ENCODE assay signal across 20 cellular contexts in genomic region chr16:11313493-11314308, GRCh38. TPM values are rescaled to one million over a fixed set of nuclear protein-coding genes. Genes with fewer than 3 reads are reported as not detected.
DNase-seq lines count a peak whose midpoint lies in the region; ATAC-seq lines count a peak whose summit lies in the region.
"Had no signal": no experiment of that assay in that cellular context is flagged by ENCODE, and none has a peak within 500 bp of the region (broad histone marks: within the 10 kb centered on the region; RNA-seq: fewer than 3 reads in every experiment).

No MANE protein-coding gene starts in this region.

- H3K14ac ChIP-seq in neuronal stem cell (ENCODE audit: low read length): no peak overlapping the region

- peak overlapping the region; percentile 24 for H3K27ac Mint-ChIP-seq in T-helper 1 cell treated with Interleukin-12 subunit alpha and Interleukin-12 subunit beta and Interleukin-4 antibody, amounts not matched to agents 30 μg/mL and 1 μg/mL, for 36 hours
- peak overlapping the region; percentile 75 for H3K27ac Mint-ChIP-seq in activated naive CD8-positive, alpha-beta T cell treated with anti-CD3 and anti-CD28 coated beads, Interleukin-2, amount 10 ng/mL, durations not matched to agents 7 days and 5 days
- H3K27ac Mint-ChIP-seq: nephron progenitor cell had no signal

- H3K4me2 ChIP-seq in neuronal stem cell (ENCODE audit: insufficient read depth, low read length, poor library complexity, severe bottlenecking) (no peak overlapping the region), Karpas-422 (ENCODE audit: low read depth, low read length, poor library complexity, severe bottlenecking) (no peak overlapping the region)

- H4K91ac ChIP-seq in neuronal stem cell (ENCODE audit: low read depth, low read length, poor library complexity): no peak overlapping the region

- H3K36me3 ChIP-seq in HUES48 (ENCODE audit: control insufficient read depth, insufficient read depth, low read length) (no peaks in the 10 kb centered on the region), neuronal stem cell (replicated peaks in 1 of 2; ENCODE audit: control insufficient read depth in 2 of 2, insufficient read depth in 2 of 2, low read length in 2 of 2) (no peaks in the 10 kb centered on the region), Karpas-422 (ENCODE audit: insufficient read depth, low read length) (no peaks in the 10 kb centered on the region)
- H3K36me3 ChIP-seq: tibial nerve had no signal

- no peaks in the 10 kb centered on the region for H3K27me3 ChIP-seq in HUES48 (ENCODE audit: control insufficient read depth, insufficient read depth, low read length)
- peaks cover 0 to 4% (median 0%) of the 10 kb centered on the region in 3 experiments for H3K27me3 ChIP-seq in neuronal stem cell (ENCODE audit: control insufficient read depth in 3 of 3, insufficient read depth in 3 of 3, low read depth in 1 of 3, low read length in 3 of 3)
- peaks cover 2% of the 10 kb centered on the region; the same call in 1 of the 2 replicates for H3K27me3 ChIP-seq in Karpas-422 (ENCODE audit: low read length)
- H3K27me3 ChIP-seq: tibial nerve had no signal

- H3K79me2 ChIP-seq in Karpas-422 (ENCODE audit: low read length): no peaks in the 10 kb centered on the region

- H4K8ac ChIP-seq in neuronal stem cell (ENCODE audit: low read depth, low read length): no peak overlapping the region

- no peak for ATAC-seq in activated naive CD8-positive, alpha-beta T cell treated with anti-CD3 and anti-CD28 coated beads, Interleukin-2, amount 10 ng/mL, durations not matched to agents 7 days and 5 days (ENCODE audit: low read depth)
- ATAC-seq: stimulated activated naive B cell treated with anti-CD40 and anti-IgM and Interleukin-4, amounts not matched to agents 10 μg/mL and 1 μg/mL and 100 μg/mL, for 72 hours had no signal

- H3K4me3 ChIP-seq in HUES48 (ENCODE audit: low read depth, low read length) (no peak overlapping the region), neuronal stem cell (ENCODE audit: low read length in 2 of 2) (no peak overlapping the region), Karpas-422 (ENCODE audit: low read length) (no peak overlapping the region)
- H3K4me3 ChIP-seq: lung, tibial nerve had no signal

- no peak overlapping the region for H2BK5ac ChIP-seq in neuronal stem cell (ENCODE audit: low read length)

- H3K36me3 Mint-ChIP-seq in T-helper 1 cell treated with Interleukin-12 subunit alpha and Interleukin-12 subunit beta and Interleukin-4 antibody, amounts not matched to agents 30 μg/mL and 1 μg/mL, for 36 hours (ENCODE audit: low read depth): peaks cover 2% of the 10 kb centered on the region
- H3K36me3 Mint-ChIP-seq in activated naive CD8-positive, alpha-beta T cell treated with anti-CD3 and anti-CD28 coated beads, Interleukin-2, amount 10 ng/mL, durations not matched to agents 7 days and 5 days: peaks cover 3% of the 10 kb centered on the region

- H3K18ac ChIP-seq in neuronal stem cell (ENCODE audit: low read length): no peak overlapping the region

- H3K9me2 ChIP-seq in Karpas-422 (replicated peaks; ENCODE audit: insufficient read depth, low read length): no peaks in the 10 kb centered on the region

- H2BK120ac ChIP-seq in neuronal stem cell (ENCODE audit: low read depth, low read length): no peak overlapping the region

- no peak overlapping the region for H3K23ac ChIP-seq in neuronal stem cell (ENCODE audit: low read depth, low read length, poor library complexity)

- POLR2A ChIA-PET in activated naive CD8-positive, alpha-beta T cell treated with anti-CD3 and anti-CD28 coated beads, Interleukin-2, amount 10 ng/mL, durations not matched to agents 7 days and 5 days (lab: Charles Lee): interaction anchor here (0.7 to 7.3 kb wide), 5 partner anchors 11 to 132 kb away, joined by 3 to 96 read pairs (median 3); partner anchors contain the start of genes RMI2 and SOCS1
- POLR2A ChIA-PET in HEK293T (lab: Yijun Ruan, JAX): interaction anchor here (1.5 kb wide), 1 partner anchor 58 kb away, joined by 5 read pairs; the partner anchor contains the start of gene SOCS1

- no peak overlapping the region for H3K4ac ChIP-seq in neuronal stem cell (ENCODE audit: low read length)

- CTCF ChIA-PET in HEK293T (lab: Yijun Ruan, JAX): interaction anchor here (0.6 kb wide), 2 partner anchors 58 to 213 kb away, joined by 3 to 5 read pairs; no protein-coding TSS in a partner anchor

- H2AK5ac ChIP-seq in neuronal stem cell (ENCODE audit: low read depth, low read length): peak overlapping the region; percentile 84

- WGBS in neuronal stem cell (ENCODE audit: extremely low coverage in 2 of 2, insufficient read length in 2 of 2, insufficient replicate concordance in 1 of 2), 2 donors: no CpG with 5 or more reads among the region's 9 CpGs

- H3K9me3 Mint-ChIP-seq in T-helper 1 cell treated with Interleukin-12 subunit alpha and Interleukin-12 subunit beta and Interleukin-4 antibody, amounts not matched to agents 30 μg/mL and 1 μg/mL, for 36 hours: no peaks in the 10 kb centered on the region
- H3K9me3 Mint-ChIP-seq in activated naive CD8-positive, alpha-beta T cell treated with anti-CD3 and anti-CD28 coated beads, Interleukin-2, amount 10 ng/mL, durations not matched to agents 7 days and 5 days: no peaks in the 10 kb centered on the region
- H3K9me3 Mint-ChIP-seq: nephron progenitor cell; stimulated activated naive B cell treated with anti-CD40 and anti-IgM and Interleukin-4, amounts not matched to agents 10 μg/mL and 1 μg/mL and 100 μg/mL, for 72 hours had no signal

- H3K4me1 ChIP-seq in HUES48 (ENCODE audit: control insufficient read depth, insufficient read depth, low read length) (peaks cover 43% of the 10 kb centered on the region), neuronal stem cell (ENCODE audit: control insufficient read depth in 2 of 2, insufficient read depth in 1 of 2, low read depth in 1 of 2, low read length in 2 of 2) (peaks cover 10 to 34% of the 10 kb centered on the region in 2 donors), Karpas-422 (ENCODE audit: low read length) (peaks cover 20% of the 10 kb centered on the region)

- peak overlapping the region; percentile 1 for H3K4me3 Mint-ChIP-seq in T-helper 1 cell treated with Interleukin-12 subunit alpha and Interleukin-12 subunit beta and Interleukin-4 antibody, amounts not matched to agents 30 μg/mL and 1 μg/mL, for 36 hours
- peak overlapping the region; percentile 58 for H3K4me3 Mint-ChIP-seq in activated naive CD8-positive, alpha-beta T cell treated with anti-CD3 and anti-CD28 coated beads, Interleukin-2, amount 10 ng/mL, durations not matched to agents 7 days and 5 days
- H3K4me3 Mint-ChIP-seq: nephron progenitor cell had no signal

- H2AFZ ChIP-seq in neuronal stem cell (ENCODE audit: low read length) (no peak overlapping the region), Karpas-422 (ENCODE audit: low read length) (no peak overlapping the region)

- no peaks in the 10 kb centered on the region for H3K27me3 Mint-ChIP-seq in T-helper 1 cell treated with Interleukin-12 subunit alpha and Interleukin-12 subunit beta and Interleukin-4 antibody, amounts not matched to agents 30 μg/mL and 1 μg/mL, for 36 hours (ENCODE audit: low read depth)
- no peaks in the 10 kb centered on the region for H3K27me3 Mint-ChIP-seq in activated naive CD8-positive, alpha-beta T cell treated with anti-CD3 and anti-CD28 coated beads, Interleukin-2, amount 10 ng/mL, durations not matched to agents 7 days and 5 days
- H3K27me3 Mint-ChIP-seq: stimulated activated naive B cell treated with anti-CD40 and anti-IgM and Interleukin-4, amounts not matched to agents 10 μg/mL and 1 μg/mL and 100 μg/mL, for 72 hours had no signal

- H4K20me1 ChIP-seq in Karpas-422 (ENCODE audit: insufficient read depth, low read depth, low read length): no peaks in the 10 kb centered on the region

- no peaks in the 10 kb centered on the region for H3K79me1 ChIP-seq in neuronal stem cell (ENCODE audit: low read depth, low read length)

- peak overlapping the region; percentile 27; the same call in 1 of the 2 replicates for H3K9ac ChIP-seq in HUES48 (ENCODE audit: low read depth, low read length)
- H3K9ac ChIP-seq in neuronal stem cell (ENCODE audit: low read depth, low read length, poor library complexity): no peak overlapping the region
- no peak overlapping the region for H3K9ac ChIP-seq in Karpas-422 (ENCODE audit: low read length)

- H3K9me3 ChIP-seq in HUES48 (ENCODE audit: control insufficient read depth, insufficient read depth, low read length) (no peaks in the 10 kb centered on the region), neuronal stem cell (replicated peaks in 1 of 2; ENCODE audit: control insufficient read depth in 2 of 2, insufficient read depth in 1 of 2, low read depth in 1 of 2, low read length in 2 of 2) (no peaks in the 10 kb centered on the region), Karpas-422 (ENCODE audit: low read length) (no peaks in the 10 kb centered on the region)
- H3K9me3 ChIP-seq: tibial nerve had no signal

- DNase-seq in T-helper 1 cell: no peak
- DNase-seq in activated naive CD8-positive, alpha-beta T cell treated with anti-CD3 and anti-CD28 coated beads, Interleukin-2, amount 10 ng/mL, durations not matched to agents 7 days and 5 days: no peak
- no peak for DNase-seq in neuronal stem cell (ENCODE audit: low spot score)
- DNase-seq in HEK293T (ENCODE audit: extremely low spot score): no peak
- no peak for DNase-seq in activated CD8-positive, alpha-beta memory T cell treated with anti-CD3 and anti-CD28 coated beads, Interleukin-2, amount 50 U/mL, for 4 hours
- DNase-seq in Karpas-422: no peak
- DNase-seq: activated CD4-positive, alpha-beta T cell treated with anti-CD3 and anti-CD28 coated beads for 4 hours; activated T-cell treated with anti-CD3 and anti-CD28 coated beads, Interleukin-2, amount 50 U/mL, for 1 hour; NCI-H1436; nephron progenitor cell; stimulated activated naive B cell treated with anti-CD40 and anti-IgM and Interleukin-4, amounts not matched to agents 10 μg/mL and 1 μg/mL and 100 μg/mL, for 72 hours had no signal

- H3K27ac ChIP-seq in HUES48 (ENCODE audit: low read depth, low read length) (peak overlapping the region; percentile 82), neuronal stem cell (replicated peaks; ENCODE audit: low read length) (no peak overlapping the region), Karpas-422 (ENCODE audit: low read length) (no peak overlapping the region)

- H3K4me1 Mint-ChIP-seq in T-helper 1 cell treated with Interleukin-12 subunit alpha and Interleukin-12 subunit beta and Interleukin-4 antibody, amounts not matched to agents 30 μg/mL and 1 μg/mL, for 36 hours (ENCODE audit: low read depth): peaks cover 47% of the 10 kb centered on the region
- H3K4me1 Mint-ChIP-seq in activated naive CD8-positive, alpha-beta T cell treated with anti-CD3 and anti-CD28 coated beads, Interleukin-2, amount 10 ng/mL, durations not matched to agents 7 days and 5 days: peaks cover 63% of the 10 kb centered on the region

- no peak overlapping the region for H2BK15ac ChIP-seq in neuronal stem cell (ENCODE audit: low read length)

- H2BK12ac ChIP-seq in neuronal stem cell (ENCODE audit: low read length): no peak overlapping the region

RNA-seq across cellular contexts. Expression of gene RMI2, which starts 31.6 kb away (rescaled TPM):
- total RNA-seq in activated naive CD8-positive, alpha-beta T cell treated with anti-CD3 and anti-CD28 coated beads, Interleukin-2, amount 10 ng/mL, durations not matched to agents 7 days and 5 days: 10 to 100 TPM; 89.8 to 93.0 TPM
- polyA plus RNA-seq in neuronal stem cell (2013, experiment 1 of 2): 48.2 TPM
- 49.5 TPM for polyA plus RNA-seq in neuronal stem cell (2013, experiment 2 of 2)
- total RNA-seq in Karpas-422 (2014; rRNA removed; shearing (Covaris generic); ENCODE audit: low replicate concordance): 19.4 and 45.2 TPM in 2 replicates

RNA-seq across cellular contexts. Expression of gene PRM1, which starts 32.6 kb away (rescaled TPM):
- total RNA-seq in activated naive CD8-positive, alpha-beta T cell treated with anti-CD3 and anti-CD28 coated beads, Interleukin-2, amount 10 ng/mL, durations not matched to agents 7 days and 5 days: not detected
- polyA plus RNA-seq in neuronal stem cell (2013, experiment 1 of 2): not detected
- not detected for polyA plus RNA-seq in neuronal stem cell (2013, experiment 2 of 2)
- not detected in 2 replicates for total RNA-seq in Karpas-422 (2014; rRNA removed; shearing (Covaris generic); ENCODE audit: low replicate concordance)
- total RNA-seq: A172, bronchial epithelial cell, esophagus mucosa, glomerular endothelial cell, lung, tibial nerve had no signal
- polyA plus RNA-seq: CD14-positive monocyte, lung had no signal

RNA-seq across cellular contexts. Expression of gene PRM2, which starts 37.4 kb away (rescaled TPM):
- not detected for total RNA-seq in activated naive CD8-positive, alpha-beta T cell treated with anti-CD3 and anti-CD28 coated beads, Interleukin-2, amount 10 ng/mL, durations not matched to agents 7 days and 5 days
- not detected for polyA plus RNA-seq in neuronal stem cell (2013, experiment 1 of 2)
- polyA plus RNA-seq in neuronal stem cell (2013, experiment 2 of 2): not detected
- total RNA-seq in Karpas-422 (2014; rRNA removed; shearing (Covaris generic); ENCODE audit: low replicate concordance): not detected in 2 replicates
- total RNA-seq: A172, bronchial epithelial cell, esophagus mucosa, glomerular endothelial cell, lung, tibial nerve had no signal
- polyA plus RNA-seq: CD14-positive monocyte, lung had no signal

RNA-seq across cellular contexts. Expression of gene PRM3, which starts 40.3 kb away (rescaled TPM):
- not detected for total RNA-seq in activated naive CD8-positive, alpha-beta T cell treated with anti-CD3 and anti-CD28 coated beads, Interleukin-2, amount 10 ng/mL, durations not matched to agents 7 days and 5 days
- polyA plus RNA-seq in neuronal stem cell (2013, experiment 1 of 2): not detected
- not detected for polyA plus RNA-seq in neuronal stem cell (2013, experiment 2 of 2)
- not detected in 2 replicates for total RNA-seq in Karpas-422 (2014; rRNA removed; shearing (Covaris generic); ENCODE audit: low replicate concordance)
- total RNA-seq: A172, bronchial epithelial cell, esophagus mucosa, glomerular endothelial cell, lung, tibial nerve had no signal
- polyA plus RNA-seq: CD14-positive monocyte, lung had no signal

RNA-seq across cellular contexts. Expression of gene TNP2, which starts 44.6 kb away (rescaled TPM):
- total RNA-seq in activated naive CD8-positive, alpha-beta T cell treated with anti-CD3 and anti-CD28 coated beads, Interleukin-2, amount 10 ng/mL, durations not matched to agents 7 days and 5 days: not detected
- polyA plus RNA-seq in neuronal stem cell (2013, experiment 1 of 2): not detected
- not detected for polyA plus RNA-seq in neuronal stem cell (2013, experiment 2 of 2)
- not detected in 2 replicates for total RNA-seq in Karpas-422 (2014; rRNA removed; shearing (Covaris generic); ENCODE audit: low replicate concordance)
- total RNA-seq: A172, bronchial epithelial cell, esophagus mucosa, glomerular endothelial cell, lung, tibial nerve had no signal
- polyA plus RNA-seq: CD14-positive monocyte, lung had no signal
